Comparison of ENCODE assay signal across 26 cellular contexts in genomic region chr12:19970826-19971225, GRCh38.
DNase-seq lines count a peak whose midpoint lies in the region; ATAC-seq, FAIRE-seq and TF ChIP-seq lines count a peak whose summit lies in the region.
"Had no signal": no experiment of that assay in that cellular context is flagged by ENCODE, and none has a peak within 500 bp of the region (broad histone marks: within the 10 kb centered on the region; RNA-seq: fewer than 3 reads in every experiment).

No MANE protein-coding gene starts in this region.

- ATAC-seq in body of pancreas = no peak
- ATAC-seq: stimulated activated naive CD8-positive, alpha-beta T cell treated with anti-CD3 and anti-CD28 coated beads, Interleukin-15, Interleukin-2, amounts not matched to agents 100 U/mL and 50 U/mL, for 24 hours had no signal

- WGBS in body of pancreas, 2 donors = 5 to 33% methylated on average over 1 of the region's 1 CpG

- no peak for TF ChIP-seq POLR2A in body of pancreas (IDR thresholded peaks at IDR 0.05)

- POLR2A ChIA-PET in HEK293T (lab: Yijun Ruan, JAX) = no interaction called here

- no peaks in the 10 kb centered on the region for H3K27me3 ChIP-seq in body of pancreas
- H3K27me3 ChIP-seq: cardiac muscle cell, right lobe of liver had no signal

- intact Hi-C loops in body of pancreas (cut with DNase I) = no loop called here
- intact Hi-C loops in activated T-helper 1 cell treated with anti-CD3 and anti-CD28 coated beads, Interleukin-12 subunit alpha, Interleukin-12 subunit beta, Interleukin-2, Interleukin-4 antibody, amounts not matched to agents 30 ng/mL and 10 ng/mL and 1 ng/mL, durations not matched to agents 14 hours and 24 hours and 36 hours (cut with micrococcal nuclease) = no loop called here

- H3K27me3 Mint-ChIP-seq in mesothelial cell of epicardium (ENCODE audit: low read depth) (peaks cover 2% of the 10 kb centered on the region), immature natural killer cell (ENCODE audit: low read depth in 3 of 3) (no peaks in the 10 kb centered on the region)
- no peaks in the 10 kb centered on the region for H3K27me3 Mint-ChIP-seq in activated T-helper 1 cell treated with anti-CD3 and anti-CD28 coated beads, Interleukin-12 subunit alpha, Interleukin-12 subunit beta, Interleukin-2, Interleukin-4 antibody, amounts not matched to agents 30 ng/mL and 10 ng/mL and 1 ng/mL, durations not matched to agents 14 hours and 24 hours and 36 hours (ENCODE audit: insufficient read depth)

- H3K4me1 ChIP-seq in body of pancreas = peaks cover 58% of the 10 kb centered on the region

- no peak for TF ChIP-seq CTCF in body of pancreas (IDR thresholded peaks at IDR 0.05)
- TF ChIP-seq CTCF in mesothelial cell of epicardium (IDR thresholded peaks at IDR 0.05; ENCODE audit: unreplicated experiment) = no peak

- H3K4me3 ChIP-seq in body of pancreas = no peak overlapping the region
- H3K4me3 ChIP-seq: cardiac muscle cell, lung had no signal

- no peaks in the 10 kb centered on the region for H3K9me3 ChIP-seq in body of pancreas
- H3K9me3 ChIP-seq: right lobe of liver had no signal

- CTCF ChIA-PET in HEK293T (lab: Yijun Ruan, JAX) = no interaction called here

- H3K4me1 Mint-ChIP-seq in mesothelial cell of epicardium = peaks cover 47% of the 10 kb centered on the region
- H3K4me1 Mint-ChIP-seq in activated T-helper 1 cell treated with anti-CD3 and anti-CD28 coated beads, Interleukin-12 subunit alpha, Interleukin-12 subunit beta, Interleukin-2, Interleukin-4 antibody, amounts not matched to agents 30 ng/mL and 10 ng/mL and 1 ng/mL, durations not matched to agents 14 hours and 24 hours and 36 hours (ENCODE audit: low read depth) = no peaks in the 10 kb centered on the region
- peaks cover 13 to 15% of the 10 kb centered on the region in 2 donors for H3K4me1 Mint-ChIP-seq in immature natural killer cell

- FAIRE-seq in RCC 7860 (lab: Jason Lieb, UNC) = no peak
- FAIRE-seq: G401.6 had no signal

- H3K36me3 ChIP-seq in body of pancreas (replicated peaks in 1 of 2; ENCODE audit: insufficient read depth in 1 of 2, low read depth in 2 of 2) = no peaks in the 10 kb centered on the region
- H3K36me3 ChIP-seq: cardiac muscle cell, right lobe of liver had no signal

- H3K36me3 Mint-ChIP-seq in mesothelial cell of epicardium = no peaks in the 10 kb centered on the region
- no peaks in the 10 kb centered on the region for H3K36me3 Mint-ChIP-seq in activated T-helper 1 cell treated with anti-CD3 and anti-CD28 coated beads, Interleukin-12 subunit alpha, Interleukin-12 subunit beta, Interleukin-2, Interleukin-4 antibody, amounts not matched to agents 30 ng/mL and 10 ng/mL and 1 ng/mL, durations not matched to agents 14 hours and 24 hours and 36 hours (ENCODE audit: low read depth)
- no peaks in the 10 kb centered on the region for H3K36me3 Mint-ChIP-seq in immature natural killer cell
- H3K36me3 Mint-ChIP-seq: CD14-positive monocyte had no signal

- H3K9me3 Mint-ChIP-seq in mesothelial cell of epicardium (no peaks in the 10 kb centered on the region), immature natural killer cell (no peaks in the 10 kb centered on the region)
- H3K9me3 Mint-ChIP-seq in activated T-helper 1 cell treated with anti-CD3 and anti-CD28 coated beads, Interleukin-12 subunit alpha, Interleukin-12 subunit beta, Interleukin-2, Interleukin-4 antibody, amounts not matched to agents 30 ng/mL and 10 ng/mL and 1 ng/mL, durations not matched to agents 14 hours and 24 hours and 36 hours = no peaks in the 10 kb centered on the region
- H3K9me3 Mint-ChIP-seq: activated naive CD4-positive, alpha-beta T cell treated with anti-CD3 and anti-CD28 coated beads for 36 hours had no signal

- H3K27ac Mint-ChIP-seq in mesothelial cell of epicardium = peak overlapping the region; percentile 74
- H3K27ac Mint-ChIP-seq in activated T-helper 1 cell treated with anti-CD3 and anti-CD28 coated beads, Interleukin-12 subunit alpha, Interleukin-12 subunit beta, Interleukin-2, Interleukin-4 antibody, amounts not matched to agents 30 ng/mL and 10 ng/mL and 1 ng/mL, durations not matched to agents 14 hours and 24 hours and 36 hours = no peak overlapping the region
- H3K27ac Mint-ChIP-seq in immature natural killer cell = no peak overlapping the region
- H3K27ac Mint-ChIP-seq: activated naive CD4-positive, alpha-beta T cell treated with anti-CD3 and anti-CD28 coated beads for 36 hours; CD14-positive monocyte had no signal

- H3K27ac ChIP-seq in body of pancreas = peak overlapping the region; percentile 57 to 86 (median 76)
- H3K27ac ChIP-seq: cardiac muscle cell, VCaP had no signal

- DNase-seq in H4 (ENCODE audit: low spot score) = peak; percentile 12
- DNase-seq in body of pancreas = no peak
- no peak for DNase-seq in mesothelial cell of epicardium (ENCODE audit: low spot score in 2 of 2, unreplicated experiment in 2 of 2)
- DNase-seq in renal cortical epithelial cell (ENCODE audit: low read depth) = peak; percentile 31
- no peak for DNase-seq in HEK293T (ENCODE audit: extremely low spot score)
- no peak for DNase-seq in activated T-helper 1 cell treated with anti-CD3 and anti-CD28 coated beads, Interleukin-12 subunit alpha, Interleukin-12 subunit beta, Interleukin-2, Interleukin-4 antibody, amounts not matched to agents 30 ng/mL and 10 ng/mL and 1 ng/mL, durations not matched to agents 14 hours and 24 hours and 36 hours (ENCODE audit: low spot score)
- DNase-seq in immature natural killer cell = no peak
- DNase-seq in RCC 7860 (ENCODE audit: low spot score) = no peak
- DNase-seq: activated CD4-positive, alpha-beta T cell treated with anti-CD3 and anti-CD28 coated beads for 48 hours; activated naive CD4-positive, alpha-beta T cell treated with anti-CD3 and anti-CD28 coated beads for 36 hours; activated T-cell treated with anti-CD3 and anti-CD28 coated beads, Interleukin-2, amount 50 U/mL, for 48 hours; amygdala; dermis blood vessel endothelial cell; NCI-H1048; NCI-H1694 treated with DMSO at 0.1 percent for 48 hours; NCI-H2171 treated with DMSO at 0.1 percent for 48 hours; NCI-H526; RPMI8226; stimulated activated CD4-positive, alpha-beta T cell treated with anti-CD3 and anti-CD28 coated beads, Interleukin-15, amount 100 ng/mL, for 24 hours; stimulated activated naive CD8-positive, alpha-beta T cell treated with anti-CD3 and anti-CD28 coated beads, Interleukin-15, Interleukin-2, amounts not matched to agents 100 U/mL and 50 U/mL, for 24 hours had no signal

- no peak overlapping the region for H3K4me3 Mint-ChIP-seq in mesothelial cell of epicardium
- no peak overlapping the region for H3K4me3 Mint-ChIP-seq in activated T-helper 1 cell treated with anti-CD3 and anti-CD28 coated beads, Interleukin-12 subunit alpha, Interleukin-12 subunit beta, Interleukin-2, Interleukin-4 antibody, amounts not matched to agents 30 ng/mL and 10 ng/mL and 1 ng/mL, durations not matched to agents 14 hours and 24 hours and 36 hours
- no peak overlapping the region for H3K4me3 Mint-ChIP-seq in immature natural killer cell
- H3K4me3 Mint-ChIP-seq: activated naive CD4-positive, alpha-beta T cell treated with anti-CD3 and anti-CD28 coated beads for 36 hours; CD14-positive monocyte had no signal

TF ChIP-seq in HEK293T, 16 proteins besides CTCF, POLR2A, EP300 and RAD21:
- TF ChIP-seq BHLHE40 (IDR thresholded peaks at IDR 0.05; ENCODE audit: borderline replicate concordance) (no peak), ZNF384 (IDR thresholded peaks at IDR 0.05) (no peak), LEF1 (IDR thresholded peaks at IDR 0.05; ENCODE audit: borderline replicate concordance) (no peak), FOXK2 (IDR thresholded peaks at IDR 0.05) (no peak)

Comparison
In these comparisons a context has a peak if more than half of its experiments do, and no peak if none do; other contexts are left out.
1. DNase-seq: peak in H4 (single experiment) and renal cortical epithelial cell (single experiment); none in body of pancreas (0 of 4), mesothelial cell of epicardium (0 of 2), HEK293T (single experiment), activated T-helper 1 cell treated with anti-CD3 and anti-CD28 coated beads, Interleukin-12 subunit alpha, Interleukin-12 subunit beta, Interleukin-2, Interleukin-4 antibody, amounts not matched to agents 30 ng/mL and 10 ng/mL and 1 ng/mL, durations not matched to agents 14 hours and 24 hours and 36 hours (single experiment), immature natural killer cell (0 of 3) and RCC 7860 (single experiment).